In the genomic region with DNA sequence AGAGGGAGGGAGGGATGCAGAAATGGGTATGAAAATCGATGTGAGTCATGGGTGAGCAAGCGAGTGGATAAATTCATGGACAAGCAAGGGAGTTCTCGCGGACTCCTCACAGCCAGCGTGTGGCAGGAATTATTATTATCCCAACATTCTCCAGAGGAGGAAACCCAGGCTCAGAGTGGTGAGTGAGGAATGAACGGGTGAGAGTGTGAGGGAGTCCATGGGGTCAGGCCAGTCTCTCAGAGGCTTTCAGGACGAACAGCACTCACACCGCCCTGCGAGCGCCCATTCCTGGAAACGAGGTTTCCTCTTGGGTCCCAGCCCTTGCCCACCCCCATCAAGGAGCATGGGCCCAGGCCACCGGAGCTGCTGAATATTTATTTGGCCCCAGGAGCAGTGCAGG, we compare ENCODE assay signal across 9 cellular contexts. TPM values are rescaled to one million over a fixed set of nuclear protein-coding genes. Genes with fewer than 3 reads are reported as not detected.
A peak's percentile ranks its signal among the peaks of the same experiment; 100 is the strongest.
DNase-seq lines count a peak whose midpoint lies in the region; ATAC-seq and TF ChIP-seq lines count a peak whose summit lies in the region.
"Had no signal": no experiment of that assay in that cellular context is flagged by ENCODE, and none has a peak within 500 bp of the region (broad histone marks: within the 10 kb centered on the region; RNA-seq: fewer than 3 reads in every experiment).

No MANE protein-coding gene starts in this region.

- intact Hi-C loops in lower leg skin (cut with DNase I; ENCODE audit: low total_unique reads), result no loop called here

- TF ChIP-seq POLR2A in lower leg skin (IDR thresholded peaks at IDR 0.05), result no peak

- H3K27me3 ChIP-seq in ACC112 (ENCODE audit: insufficient read depth, low read length) (peaks cover 3% of the 10 kb centered on the region; the same call in 1 of the 2 replicates), H7 (ENCODE audit: control insufficient read depth, insufficient read depth, low read length) (peaks cover 66% of the 10 kb centered on the region)

- H3K9me3 ChIP-seq in iPS-18c (ENCODE audit: control insufficient read depth, insufficient read depth, low read length), result no peaks in the 10 kb centered on the region

- H3K27ac Mint-ChIP-seq in activated naive CD8-positive, alpha-beta T cell treated with anti-CD3 and anti-CD28 coated beads for 36 hours, result no peak overlapping the region

- no peaks in the 10 kb centered on the region for H3K36me3 ChIP-seq in ACC112 (ENCODE audit: insufficient read depth, low read length)
- H3K36me3 ChIP-seq in H7 (replicated peaks; ENCODE audit: control insufficient read depth, insufficient read depth, low read length), result no peaks in the 10 kb centered on the region

- no peaks in the 10 kb centered on the region for H3K36me3 Mint-ChIP-seq in activated naive CD8-positive, alpha-beta T cell treated with anti-CD3 and anti-CD28 coated beads for 36 hours

- peak overlapping the region; percentile 82 for H3K4me3 ChIP-seq in ACC112 (ENCODE audit: low read depth, low read length)
- H3K4me3 ChIP-seq in H7 (ENCODE audit: insufficient read depth, low read depth, low read length), result peak overlapping the region; percentile 63; the same call in 1 of the 2 replicates
- peak overlapping the region; percentile 70 for H3K4me3 ChIP-seq in iPS-18c (ENCODE audit: insufficient read depth, low read depth, low read length)
- H3K4me3 ChIP-seq in lower leg skin (ENCODE audit: low read depth, poor library complexity, severe bottlenecking), result no peak overlapping the region

- TF ChIP-seq CTCF in GM10266 (IDR thresholded peaks at IDR 0.05; ENCODE audit: control insufficient read depth, insufficient read depth, low read depth, missing control alignments), result no peak
- no peak for TF ChIP-seq CTCF in lower leg skin (IDR thresholded peaks at IDR 0.05)

- H3K27ac ChIP-seq in ACC112 (ENCODE audit: low read depth, low read length), result peak overlapping the region; percentile 38

- no peaks in the 10 kb centered on the region for H3K79me2 ChIP-seq in ACC112 (ENCODE audit: control insufficient read depth, insufficient read depth, low read length, unreplicated experiment)

- H2AFZ ChIP-seq in ACC112 (ENCODE audit: low read length, unreplicated experiment), result peak overlapping the region; percentile 16

- H3K9me3 Mint-ChIP-seq in activated naive CD8-positive, alpha-beta T cell treated with anti-CD3 and anti-CD28 coated beads for 36 hours, result peaks cover 2% of the 10 kb centered on the region

- H3K4me3 Mint-ChIP-seq in activated naive CD8-positive, alpha-beta T cell treated with anti-CD3 and anti-CD28 coated beads for 36 hours, result peak overlapping the region; percentile 45

- H3K4me1 ChIP-seq in ACC112 (ENCODE audit: control insufficient read depth, insufficient read depth, low read length, unreplicated experiment), result no peaks in the 10 kb centered on the region

- no peak for ATAC-seq in HG02840 (IDR thresholded peaks at IDR 0.05; ENCODE audit: low FRiP score, unreplicated experiment)

- peaks cover 3% of the 10 kb centered on the region for H3K4me1 Mint-ChIP-seq in activated naive CD8-positive, alpha-beta T cell treated with anti-CD3 and anti-CD28 coated beads for 36 hours

- DNase-seq in H7 (peak; percentile 66), NCI-H345 (lab: John Stamatoyannopoulos, UW) (no peak), GM10266 (ENCODE audit: extremely low spot score) (no peak), lower leg skin (ENCODE audit: low spot score in 2 of 2) (no peak)
- DNase-seq in activated naive CD8-positive, alpha-beta T cell treated with anti-CD3 and anti-CD28 coated beads for 36 hours, result no peak
- DNase-seq: caudate nucleus had no signal

- WGBS in lower leg skin, 2 donors, result 6 to 7% methylated on average over 12 of the region's 12 CpGs

- peaks cover 96% of the 10 kb centered on the region for H3K27me3 Mint-ChIP-seq in activated naive CD8-positive, alpha-beta T cell treated with anti-CD3 and anti-CD28 coated beads for 36 hours

RNA-seq across cellular contexts. Expression of gene DNAAF3, which starts 6.3 kb away (rescaled TPM):
- total RNA-seq in H7 (2014; rRNA removed; shearing (Covaris generic)), result 0.15 and 2.2 TPM in 2 replicates
- total RNA-seq in activated naive CD8-positive, alpha-beta T cell treated with anti-CD3 and anti-CD28 coated beads for 36 hours, result not detected
- total RNA-seq in lower leg skin, result 10 to 100 TPM in 1 of 4 donors, 1 to 10 TPM in 1, under 1 TPM in 2; 0.71 to 10.3 (median 0.99) TPM

RNA-seq across cellular contexts. Expression of gene SYT5, which starts 7.3 kb away (rescaled TPM):
- total RNA-seq in H7 (2014; rRNA removed; shearing (Covaris generic)), result 0.26 and 0.31 TPM in 2 replicates
- not detected for total RNA-seq in activated naive CD8-positive, alpha-beta T cell treated with anti-CD3 and anti-CD28 coated beads for 36 hours
- under 1 TPM in 3 of 4 donors, not detected in 1; 0.10 to 0.65 (median 0.26) TPM for total RNA-seq in lower leg skin

RNA-seq across cellular contexts. Expression of gene TNNI3, which starts 15.2 kb away (rescaled TPM):
- total RNA-seq in H7 (2014; rRNA removed; shearing (Covaris generic)), result 6.5 and 11.6 TPM in 2 replicates
- total RNA-seq in activated naive CD8-positive, alpha-beta T cell treated with anti-CD3 and anti-CD28 coated beads for 36 hours, result under 1 TPM in 1 of 2 experiments, not detected in 1; 0.25 TPM
- 1 to 10 TPM in 2 of 4 donors, not detected in 2; 1.4 to 2.8 TPM for total RNA-seq in lower leg skin

RNA-seq across cellular contexts. Expression of gene TNNT1, which starts 23.7 kb away (rescaled TPM):
- total RNA-seq in H7 (2014; rRNA removed; shearing (Covaris generic)), result 33.8 and 44.8 TPM in 2 replicates
- total RNA-seq in activated naive CD8-positive, alpha-beta T cell treated with anti-CD3 and anti-CD28 coated beads for 36 hours, result not detected
- 10 to 100 TPM; 24.0 to 56.1 (median 42.6) TPM for total RNA-seq in lower leg skin

RNA-seq across cellular contexts. Expression of gene PTPRH, which starts 36.6 kb away (rescaled TPM):
- total RNA-seq in H7 (2014; rRNA removed; shearing (Covaris generic)), result 0.41 and 2.3 TPM in 2 replicates
- total RNA-seq in activated naive CD8-positive, alpha-beta T cell treated with anti-CD3 and anti-CD28 coated beads for 36 hours, result not detected
- total RNA-seq in lower leg skin, result 1 to 10 TPM in 1 of 4 donors, under 1 TPM in 3; 0.22 to 1.3 (median 0.52) TPM
